In the genomic region with DNA sequence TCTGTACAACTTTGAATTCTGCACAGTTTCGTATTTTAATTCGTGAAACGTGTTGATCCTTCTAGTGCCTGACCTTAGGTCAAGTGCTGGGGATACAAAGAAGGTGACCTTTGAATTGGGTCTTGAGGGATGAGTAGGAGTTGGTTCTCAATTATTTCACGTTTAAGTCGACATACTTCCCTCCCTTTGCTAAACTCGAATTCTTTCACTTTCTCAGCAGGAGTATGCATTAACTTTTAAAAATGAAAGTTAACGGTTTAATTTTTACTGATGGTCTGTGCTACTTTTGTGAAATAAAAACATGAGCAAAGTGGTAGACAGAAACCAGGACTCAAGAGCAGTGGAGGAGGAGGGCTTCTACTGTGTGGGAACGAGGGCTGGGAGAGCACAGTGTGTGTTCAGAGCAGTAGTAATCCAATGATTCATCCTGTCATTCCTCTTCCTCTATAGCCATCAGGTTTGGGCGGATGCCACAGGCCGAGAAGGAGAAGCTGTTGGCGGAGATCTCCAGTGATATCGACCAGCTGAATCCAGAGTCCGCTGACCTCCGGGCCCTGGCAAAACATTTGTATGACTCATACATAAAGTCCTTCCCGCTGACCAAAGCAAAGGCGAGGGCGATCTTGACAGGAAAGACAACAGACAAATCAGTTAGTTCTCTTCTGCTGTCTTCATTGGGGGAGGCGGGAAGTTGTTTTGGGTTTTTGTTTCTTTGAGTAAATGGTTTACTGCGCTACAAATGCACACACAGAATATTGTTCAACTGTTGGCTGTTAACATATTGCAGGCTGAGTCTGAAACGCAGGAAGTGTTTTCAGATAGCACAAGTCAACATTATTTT, we compare ENCODE assay signal across 10 cellular contexts.
A peak's percentile ranks its signal among the peaks of the same experiment; 100 is the strongest.
DNase-seq lines count a peak whose midpoint lies in the region; ATAC-seq, FAIRE-seq and TF ChIP-seq lines count a peak whose summit lies in the region.
"Had no signal": no experiment of that assay in that cellular context is flagged by ENCODE, and none has a peak within 500 bp of the region (broad histone marks: within the 10 kb centered on the region; RNA-seq: fewer than 3 reads in every experiment).

No MANE protein-coding gene starts in this region.

- H3K23me2 ChIP-seq in H9 (ENCODE audit: insufficient read length, low read depth, low read length, poor library complexity, severe bottlenecking): no peaks in the 10 kb centered on the region

- H3K4me1 ChIP-seq in H9 (ENCODE audit: insufficient read depth, low read length): no peaks in the 10 kb centered on the region

- no peaks in the 10 kb centered on the region for H3K9me3 ChIP-seq in H9 (ENCODE audit: control insufficient read depth, low read depth, low read length)

- H3K9ac ChIP-seq in H9 (ENCODE audit: extremely low read depth, insufficient read length, low read length): no peak overlapping the region

- H4K8ac ChIP-seq in H9 (replicated peaks; ENCODE audit: insufficient read length, low read depth, low read length): no peak overlapping the region

- H3K27ac ChIP-seq in H9 (ENCODE audit: insufficient read length, low read depth, low read length): no peak overlapping the region

- H2BK120ac ChIP-seq in H9 (ENCODE audit: low read depth, low read length, poor library complexity, severe bottlenecking): no peak overlapping the region

- no peak overlapping the region for H3K14ac ChIP-seq in H9 (ENCODE audit: insufficient read depth, low read length)

- H2BK20ac ChIP-seq in H9 (ENCODE audit: low read depth, low read length, poor library complexity, severe bottlenecking): no peak overlapping the region

- H3K36me3 Mint-ChIP-seq in mesothelial cell of epicardium: peaks cover 17% of the 10 kb centered on the region
- no peaks in the 10 kb centered on the region for H3K36me3 Mint-ChIP-seq in H9 (ENCODE audit: insufficient read depth in 1 of 3, low read depth in 3 of 3)
- peaks cover 6% of the 10 kb centered on the region for H3K36me3 Mint-ChIP-seq in activated T-helper 2 cell treated with anti-CD3 and anti-CD28 coated beads, Interferon-gamma antibody, Interleukin-2, Interleukin-4, amounts not matched to agents 10 μg/mL and 5 μg/mL and 100 μg/mL, durations not matched to agents 14 hours and 24 hours and 36 hours (ENCODE audit: low read depth)

- H2BK5ac ChIP-seq in H9 (ENCODE audit: insufficient read length, low read length): no peak overlapping the region

- FAIRE-seq in endometrium (lab: Jason Lieb, UNC): peak; percentile 64
- FAIRE-seq: TTC549 had no signal

- H4K20me1 ChIP-seq in H9 (ENCODE audit: control insufficient read depth, insufficient read depth, insufficient read length): peaks cover 4% of the 10 kb centered on the region

- no peak overlapping the region for H4K5ac ChIP-seq in H9 (ENCODE audit: insufficient read length, low read depth, low read length)

- H3K27ac Mint-ChIP-seq in mesothelial cell of epicardium (peak overlapping the region; percentile 30), H9 (no peak overlapping the region; a peak in 1 of 7 replicates)
- no peak overlapping the region for H3K27ac Mint-ChIP-seq in activated T-helper 2 cell treated with anti-CD3 and anti-CD28 coated beads, Interferon-gamma antibody, Interleukin-2, Interleukin-4, amounts not matched to agents 10 μg/mL and 5 μg/mL and 100 μg/mL, durations not matched to agents 14 hours and 24 hours and 36 hours

- no peak overlapping the region for H3K4me2 ChIP-seq in H9 (ENCODE audit: insufficient read depth, insufficient read length, low read length)

- TF ChIP-seq CTCF in mesothelial cell of epicardium (IDR thresholded peaks at IDR 0.05; ENCODE audit: unreplicated experiment) (no peak), H9 (conservative IDR thresholded peaks at IDR 0.05) (no peak)

- no peaks in the 10 kb centered on the region for H3K27me3 Mint-ChIP-seq in mesothelial cell of epicardium (ENCODE audit: low read depth)
- H3K27me3 Mint-ChIP-seq in H9 (ENCODE audit: low read depth): peaks cover 6% of the 10 kb centered on the region
- H3K27me3 Mint-ChIP-seq in activated T-helper 2 cell treated with anti-CD3 and anti-CD28 coated beads, Interferon-gamma antibody, Interleukin-2, Interleukin-4, amounts not matched to agents 10 μg/mL and 5 μg/mL and 100 μg/mL, durations not matched to agents 14 hours and 24 hours and 36 hours (ENCODE audit: low read depth): peaks cover 2% of the 10 kb centered on the region

- H3K9me3 Mint-ChIP-seq in mesothelial cell of epicardium: peaks cover 14% of the 10 kb centered on the region
- H3K9me3 Mint-ChIP-seq in H9: no peaks in the 10 kb centered on the region
- no peaks in the 10 kb centered on the region for H3K9me3 Mint-ChIP-seq in activated T-helper 2 cell treated with anti-CD3 and anti-CD28 coated beads, Interferon-gamma antibody, Interleukin-2, Interleukin-4, amounts not matched to agents 10 μg/mL and 5 μg/mL and 100 μg/mL, durations not matched to agents 14 hours and 24 hours and 36 hours

- intact Hi-C loops in activated T-helper 2 cell treated with anti-CD3 and anti-CD28 coated beads, Interferon-gamma antibody, Interleukin-2, Interleukin-4, amounts not matched to agents 10 μg/mL and 5 μg/mL and 100 μg/mL, durations not matched to agents 14 hours and 24 hours and 36 hours (cut with micrococcal nuclease): no loop called here

- no peak for ATAC-seq in HG02798 (IDR thresholded peaks at IDR 0.05; ENCODE audit: poor library complexity, unreplicated experiment)

- no peaks in the 10 kb centered on the region; the same call in 1 of the 2 replicates for H3K27me3 ChIP-seq in H9 (ENCODE audit: insufficient read depth, low read length)

- no peak overlapping the region for H3K4ac ChIP-seq in H9 (ENCODE audit: low read depth, low read length)

- no peak overlapping the region for H2BK15ac ChIP-seq in H9 (ENCODE audit: low read depth, low read length)

- no peak overlapping the region for H3K23ac ChIP-seq in H9 (ENCODE audit: insufficient read length, low read depth, low read length)

- H2BK12ac ChIP-seq in H9 (ENCODE audit: insufficient read length, low read depth, low read length): no peak overlapping the region

- H2AK5ac ChIP-seq in H9 (ENCODE audit: insufficient read length, low read length): no peak overlapping the region

- no peak overlapping the region for H4K91ac ChIP-seq in H9 (ENCODE audit: insufficient read length, low read depth, low read length)

- H3K79me1 ChIP-seq in H9 (ENCODE audit: insufficient read depth, low read depth, low read length, poor library complexity, severe bottlenecking): no peaks in the 10 kb centered on the region

- H3K56ac ChIP-seq in H9 (ENCODE audit: insufficient read length, low read depth, low read length): no peak overlapping the region

- peaks cover 9% of the 10 kb centered on the region for H3K4me1 Mint-ChIP-seq in mesothelial cell of epicardium
- no peaks in the 10 kb centered on the region for H3K4me1 Mint-ChIP-seq in H9
- H3K4me1 Mint-ChIP-seq in activated T-helper 2 cell treated with anti-CD3 and anti-CD28 coated beads, Interferon-gamma antibody, Interleukin-2, Interleukin-4, amounts not matched to agents 10 μg/mL and 5 μg/mL and 100 μg/mL, durations not matched to agents 14 hours and 24 hours and 36 hours (ENCODE audit: low read depth): peaks cover 21% of the 10 kb centered on the region

- no peak overlapping the region for H2AFZ ChIP-seq in H9 (ENCODE audit: low read length)

- H3T11ph ChIP-seq in H9 (ENCODE audit: low read length): no peak overlapping the region

- no peak overlapping the region for H3K18ac ChIP-seq in H9 (ENCODE audit: insufficient read length, low read depth, low read length)

- no peaks in the 10 kb centered on the region for H3K79me2 ChIP-seq in H9 (ENCODE audit: insufficient read depth, low read length)

- WGBS in H9 (ENCODE audit: extremely low coverage, insufficient read length, low lambda C conversion rate): no CpG with 5 or more reads among the region's 20 CpGs

- H3K4me3 Mint-ChIP-seq in mesothelial cell of epicardium (no peak overlapping the region), H9 (no peak overlapping the region)
- no peak overlapping the region for H3K4me3 Mint-ChIP-seq in activated T-helper 2 cell treated with anti-CD3 and anti-CD28 coated beads, Interferon-gamma antibody, Interleukin-2, Interleukin-4, amounts not matched to agents 10 μg/mL and 5 μg/mL and 100 μg/mL, durations not matched to agents 14 hours and 24 hours and 36 hours (ENCODE audit: low read depth)

- DNase-seq in 8988T: peak; percentile 56
- DNase-seq in NCI-H226: peak; percentile 99
- no peak for DNase-seq in mesothelial cell of epicardium (ENCODE audit: low spot score in 2 of 2, unreplicated experiment in 2 of 2)
- no peak for DNase-seq in H9
- no peak for DNase-seq in activated T-helper 2 cell treated with anti-CD3 and anti-CD28 coated beads, Interferon-gamma antibody, Interleukin-2, Interleukin-4, amounts not matched to agents 10 μg/mL and 5 μg/mL and 100 μg/mL, durations not matched to agents 14 hours and 24 hours and 36 hours (ENCODE audit: low spot score)
- no peak for DNase-seq in activated naive CD4-positive, alpha-beta T cell treated with anti-CD3 and anti-CD28 coated beads, Interleukin-2, amount 50 U/mL, for 16 hours
- DNase-seq: stimulated activated naive CD4-positive, alpha-beta T cell treated with Interleukin-2 at 50 U/mL for 16 hours had no signal

Comparison
In these comparisons a context has a peak if more than half of its experiments do, and no peak if none do; other contexts are left out.
1. DNase-seq: peak in 8988T (single experiment) and NCI-H226 (single experiment); none in mesothelial cell of epicardium (0 of 2), H9 (single experiment), activated T-helper 2 cell treated with anti-CD3 and anti-CD28 coated beads, Interferon-gamma antibody, Interleukin-2, Interleukin-4, amounts not matched to agents 10 μg/mL and 5 μg/mL and 100 μg/mL, durations not matched to agents 14 hours and 24 hours and 36 hours (single experiment) and activated naive CD4-positive, alpha-beta T cell treated with anti-CD3 and anti-CD28 coated beads, Interleukin-2, amount 50 U/mL, for 16 hours (single experiment).